ENCODE assay signal across 1 cellular context in the genomic region with DNA sequence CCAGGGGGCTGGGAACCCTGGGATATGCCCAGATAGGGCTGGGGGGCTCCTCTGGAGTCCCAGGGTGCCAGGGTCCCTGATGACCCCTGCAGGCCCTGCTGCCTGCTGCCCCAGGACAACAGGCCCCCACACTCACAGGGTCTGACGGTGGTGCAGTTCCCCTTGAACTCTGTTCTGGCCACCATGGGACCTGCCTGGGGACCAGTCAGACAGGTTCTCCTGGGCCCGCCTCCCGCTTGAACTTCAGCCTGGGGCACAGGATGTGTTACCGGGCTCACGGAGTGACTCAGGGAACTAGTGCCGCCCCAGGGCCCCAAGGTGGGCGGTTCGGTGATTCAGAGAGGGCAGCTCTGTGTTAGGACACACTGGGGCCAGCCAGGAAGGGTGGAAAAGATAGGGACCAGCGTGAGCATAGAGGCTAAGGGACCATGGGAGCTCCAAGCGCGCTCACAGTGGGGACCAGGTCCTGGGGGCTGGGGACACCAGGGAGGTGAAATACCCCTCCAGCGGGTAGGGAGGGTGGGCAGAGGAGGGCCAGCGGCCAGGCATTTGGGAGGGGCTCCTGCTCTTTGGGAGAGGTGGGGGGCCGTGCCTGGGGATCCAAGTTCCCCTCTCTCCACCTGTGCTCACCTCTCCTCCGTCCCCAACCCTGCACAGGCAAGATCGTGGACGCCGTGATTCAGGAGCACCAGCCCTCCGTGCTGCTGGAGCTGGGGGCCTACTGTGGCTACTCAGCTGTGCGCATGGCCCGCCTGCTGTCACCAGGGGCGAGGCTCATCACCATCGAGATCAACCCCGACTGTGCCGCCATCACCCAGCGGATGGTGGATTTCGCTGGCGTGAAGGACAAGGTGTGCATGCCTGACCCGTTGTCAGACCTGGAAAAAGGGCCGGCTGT.
TF ChIP-seq lines count a peak whose summit lies in the region.

No MANE protein-coding gene starts in this region.

TF ChIP-seq in K562, 482 proteins besides CTCF, POLR2A, EP300 and RAD21 (continued from another document and continues in another):
- TF ChIP-seq, protein P1, sequence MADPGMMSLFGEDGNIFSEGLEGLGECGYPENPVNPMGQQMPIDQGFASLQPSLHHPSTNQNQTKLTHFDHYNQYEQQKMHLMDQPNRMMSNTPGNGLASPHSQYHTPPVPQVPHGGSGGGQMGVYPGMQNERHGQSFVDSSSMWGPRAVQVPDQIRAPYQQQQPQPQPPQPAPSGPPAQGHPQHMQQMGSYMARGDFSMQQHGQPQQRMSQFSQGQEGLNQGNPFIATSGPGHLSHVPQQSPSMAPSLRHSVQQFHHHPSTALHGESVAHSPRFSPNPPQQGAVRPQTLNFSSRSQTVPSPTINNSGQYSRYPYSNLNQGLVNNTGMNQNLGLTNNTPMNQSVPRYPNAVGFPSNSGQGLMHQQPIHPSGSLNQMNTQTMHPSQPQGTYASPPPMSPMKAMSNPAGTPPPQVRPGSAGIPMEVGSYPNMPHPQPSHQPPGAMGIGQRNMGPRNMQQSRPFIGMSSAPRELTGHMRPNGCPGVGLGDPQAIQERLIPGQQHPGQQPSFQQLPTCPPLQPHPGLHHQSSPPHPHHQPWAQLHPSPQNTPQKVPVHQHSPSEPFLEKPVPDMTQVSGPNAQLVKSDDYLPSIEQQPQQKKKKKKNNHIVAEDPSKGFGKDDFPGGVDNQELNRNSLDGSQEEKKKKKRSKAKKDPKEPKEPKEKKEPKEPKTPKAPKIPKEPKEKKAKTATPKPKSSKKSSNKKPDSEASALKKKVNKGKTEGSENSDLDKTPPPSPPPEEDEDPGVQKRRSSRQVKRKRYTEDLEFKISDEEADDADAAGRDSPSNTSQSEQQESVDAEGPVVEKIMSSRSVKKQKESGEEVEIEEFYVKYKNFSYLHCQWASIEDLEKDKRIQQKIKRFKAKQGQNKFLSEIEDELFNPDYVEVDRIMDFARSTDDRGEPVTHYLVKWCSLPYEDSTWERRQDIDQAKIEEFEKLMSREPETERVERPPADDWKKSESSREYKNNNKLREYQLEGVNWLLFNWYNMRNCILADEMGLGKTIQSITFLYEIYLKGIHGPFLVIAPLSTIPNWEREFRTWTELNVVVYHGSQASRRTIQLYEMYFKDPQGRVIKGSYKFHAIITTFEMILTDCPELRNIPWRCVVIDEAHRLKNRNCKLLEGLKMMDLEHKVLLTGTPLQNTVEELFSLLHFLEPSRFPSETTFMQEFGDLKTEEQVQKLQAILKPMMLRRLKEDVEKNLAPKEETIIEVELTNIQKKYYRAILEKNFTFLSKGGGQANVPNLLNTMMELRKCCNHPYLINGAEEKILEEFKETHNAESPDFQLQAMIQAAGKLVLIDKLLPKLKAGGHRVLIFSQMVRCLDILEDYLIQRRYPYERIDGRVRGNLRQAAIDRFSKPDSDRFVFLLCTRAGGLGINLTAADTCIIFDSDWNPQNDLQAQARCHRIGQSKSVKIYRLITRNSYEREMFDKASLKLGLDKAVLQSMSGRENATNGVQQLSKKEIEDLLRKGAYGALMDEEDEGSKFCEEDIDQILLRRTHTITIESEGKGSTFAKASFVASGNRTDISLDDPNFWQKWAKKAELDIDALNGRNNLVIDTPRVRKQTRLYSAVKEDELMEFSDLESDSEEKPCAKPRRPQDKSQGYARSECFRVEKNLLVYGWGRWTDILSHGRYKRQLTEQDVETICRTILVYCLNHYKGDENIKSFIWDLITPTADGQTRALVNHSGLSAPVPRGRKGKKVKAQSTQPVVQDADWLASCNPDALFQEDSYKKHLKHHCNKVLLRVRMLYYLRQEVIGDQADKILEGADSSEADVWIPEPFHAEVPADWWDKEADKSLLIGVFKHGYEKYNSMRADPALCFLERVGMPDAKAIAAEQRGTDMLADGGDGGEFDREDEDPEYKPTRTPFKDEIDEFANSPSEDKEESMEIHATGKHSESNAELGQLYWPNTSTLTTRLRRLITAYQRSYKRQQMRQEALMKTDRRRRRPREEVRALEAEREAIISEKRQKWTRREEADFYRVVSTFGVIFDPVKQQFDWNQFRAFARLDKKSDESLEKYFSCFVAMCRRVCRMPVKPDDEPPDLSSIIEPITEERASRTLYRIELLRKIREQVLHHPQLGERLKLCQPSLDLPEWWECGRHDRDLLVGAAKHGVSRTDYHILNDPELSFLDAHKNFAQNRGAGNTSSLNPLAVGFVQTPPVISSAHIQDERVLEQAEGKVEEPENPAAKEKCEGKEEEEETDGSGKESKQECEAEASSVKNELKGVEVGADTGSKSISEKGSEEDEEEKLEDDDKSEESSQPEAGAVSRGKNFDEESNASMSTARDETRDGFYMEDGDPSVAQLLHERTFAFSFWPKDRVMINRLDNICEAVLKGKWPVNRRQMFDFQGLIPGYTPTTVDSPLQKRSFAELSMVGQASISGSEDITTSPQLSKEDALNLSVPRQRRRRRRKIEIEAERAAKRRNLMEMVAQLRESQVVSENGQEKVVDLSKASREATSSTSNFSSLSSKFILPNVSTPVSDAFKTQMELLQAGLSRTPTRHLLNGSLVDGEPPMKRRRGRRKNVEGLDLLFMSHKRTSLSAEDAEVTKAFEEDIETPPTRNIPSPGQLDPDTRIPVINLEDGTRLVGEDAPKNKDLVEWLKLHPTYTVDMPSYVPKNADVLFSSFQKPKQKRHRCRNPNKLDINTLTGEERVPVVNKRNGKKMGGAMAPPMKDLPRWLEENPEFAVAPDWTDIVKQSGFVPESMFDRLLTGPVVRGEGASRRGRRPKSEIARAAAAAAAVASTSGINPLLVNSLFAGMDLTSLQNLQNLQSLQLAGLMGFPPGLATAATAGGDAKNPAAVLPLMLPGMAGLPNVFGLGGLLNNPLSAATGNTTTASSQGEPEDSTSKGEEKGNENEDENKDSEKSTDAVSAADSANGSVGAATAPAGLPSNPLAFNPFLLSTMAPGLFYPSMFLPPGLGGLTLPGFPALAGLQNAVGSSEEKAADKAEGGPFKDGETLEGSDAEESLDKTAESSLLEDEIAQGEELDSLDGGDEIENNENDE (IDR thresholded peaks at IDR 0.05; ENCODE audit: low read depth, low read length) = peak; percentile 71
- TF ChIP-seq, protein P2, sequence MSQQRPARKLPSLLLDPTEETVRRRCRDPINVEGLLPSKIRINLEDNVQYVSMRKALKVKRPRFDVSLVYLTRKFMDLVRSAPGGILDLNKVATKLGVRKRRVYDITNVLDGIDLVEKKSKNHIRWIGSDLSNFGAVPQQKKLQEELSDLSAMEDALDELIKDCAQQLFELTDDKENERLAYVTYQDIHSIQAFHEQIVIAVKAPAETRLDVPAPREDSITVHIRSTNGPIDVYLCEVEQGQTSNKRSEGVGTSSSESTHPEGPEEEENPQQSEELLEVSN (IDR thresholded peaks at IDR 0.05; ENCODE audit: borderline replicate concordance in 1 of 2, extremely low read depth in 1 of 2, insufficient read depth in 1 of 2, insufficient read length in 1 of 2, low read depth in 1 of 2, low read length in 1 of 2, poor library complexity in 1 of 2, severe bottlenecking in 1 of 2) = no peak
- TF ChIP-seq ZBED1 (IDR thresholded peaks at IDR 0.05) (no peak), BDP1 (IDR thresholded peaks at IDR 0.05; ENCODE audit: insufficient read depth, insufficient read length) (no peak), CBFB (CRISPR knock-in tag; IDR thresholded peaks at IDR 0.05) (no peak), CC2D1A (IDR thresholded peaks at IDR 0.05) (no peak), MXI1 (IDR thresholded peaks at IDR 0.05; ENCODE audit: low read depth, low read length) (no peak), ZNF41 (CRISPR knock-in tag; conservative IDR thresholded peaks at IDR 0.05) (no peak), SRF (CRISPR knock-in tag; IDR thresholded peaks at IDR 0.05) (no peak), RBM39 (optimal IDR thresholded peaks at IDR 0.05; ENCODE audit: low read depth, low read length) (no peak), GTF2F1 (IDR thresholded peaks at IDR 0.05; ENCODE audit: low read depth, low read length) (no peak), NR4A1 (CRISPR knock-in tag; IDR thresholded peaks at IDR 0.05) (no peak), NR4A1 (tag; IDR thresholded peaks at IDR 0.05) (no peak), ETV5 (CRISPR knock-in tag; IDR thresholded peaks at IDR 0.05; ENCODE audit: low read depth) (no peak), HMG20A (CRISPR knock-in tag; conservative IDR thresholded peaks at IDR 0.05) (no peak), RBM34 (IDR thresholded peaks at IDR 0.05; ENCODE audit: borderline replicate concordance, insufficient read depth, low read length) (no peak), SOX6 (IDR thresholded peaks at IDR 0.05) (no peak), SMARCA5 (IDR thresholded peaks at IDR 0.05) (no peak), TCF3 (CRISPR knock-in tag; IDR thresholded peaks at IDR 0.05) (no peak), PURB (CRISPR knock-in tag; IDR thresholded peaks at IDR 0.05; ENCODE audit: low read depth) (no peak), HCFC1 (IDR thresholded peaks at IDR 0.05; ENCODE audit: low read depth, low read length) (no peak), TARDBP (IDR thresholded peaks at IDR 0.05) (no peak), NFATC3 (IDR thresholded peaks at IDR 0.05) (no peak), NCOA4 (IDR thresholded peaks at IDR 0.05; ENCODE audit: partially characterized antibody) (no peak), NEUROD1 (IDR thresholded peaks at IDR 0.05; ENCODE audit: borderline replicate concordance, low read depth, low read length, partially characterized antibody) (no peak), TRIM28 (IDR thresholded peaks at IDR 0.05) (no peak), FOSL1 (tag; conservative IDR thresholded peaks at IDR 0.05) (no peak), IFI16 (CRISPR knock-in tag; IDR thresholded peaks at IDR 0.05) (no peak), POLR2G (IDR thresholded peaks at IDR 0.05; ENCODE audit: low read depth, low read length) (peak; percentile 88), LCOR (CRISPR knock-in tag; IDR thresholded peaks at IDR 0.05) (no peak), PCBP2 (IDR thresholded peaks at IDR 0.05; ENCODE audit: low read depth, low read length, poor library complexity, severe bottlenecking) (no peak)
- TF ChIP-seq, protein P3, sequence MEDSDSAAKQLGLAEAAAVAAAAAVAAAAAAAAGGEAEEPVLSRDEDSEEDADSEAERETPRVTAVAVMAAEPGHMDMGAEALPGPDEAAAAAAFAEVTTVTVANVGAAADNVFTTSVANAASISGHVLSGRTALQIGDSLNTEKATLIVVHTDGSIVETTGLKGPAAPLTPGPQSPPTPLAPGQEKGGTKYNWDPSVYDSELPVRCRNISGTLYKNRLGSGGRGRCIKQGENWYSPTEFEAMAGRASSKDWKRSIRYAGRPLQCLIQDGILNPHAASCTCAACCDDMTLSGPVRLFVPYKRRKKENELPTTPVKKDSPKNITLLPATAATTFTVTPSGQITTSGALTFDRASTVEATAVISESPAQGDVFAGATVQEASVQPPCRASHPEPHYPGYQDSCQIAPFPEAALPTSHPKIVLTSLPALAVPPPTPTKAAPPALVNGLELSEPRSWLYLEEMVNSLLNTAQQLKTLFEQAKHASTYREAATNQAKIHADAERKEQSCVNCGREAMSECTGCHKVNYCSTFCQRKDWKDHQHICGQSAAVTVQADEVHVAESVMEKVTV (CRISPR knock-in tag; IDR thresholded peaks at IDR 0.05) = no peak
- TF ChIP-seq, protein P4, sequence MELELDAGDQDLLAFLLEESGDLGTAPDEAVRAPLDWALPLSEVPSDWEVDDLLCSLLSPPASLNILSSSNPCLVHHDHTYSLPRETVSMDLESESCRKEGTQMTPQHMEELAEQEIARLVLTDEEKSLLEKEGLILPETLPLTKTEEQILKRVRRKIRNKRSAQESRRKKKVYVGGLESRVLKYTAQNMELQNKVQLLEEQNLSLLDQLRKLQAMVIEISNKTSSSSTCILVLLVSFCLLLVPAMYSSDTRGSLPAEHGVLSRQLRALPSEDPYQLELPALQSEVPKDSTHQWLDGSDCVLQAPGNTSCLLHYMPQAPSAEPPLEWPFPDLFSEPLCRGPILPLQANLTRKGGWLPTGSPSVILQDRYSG (tag; conservative IDR thresholded peaks at IDR 0.05; ENCODE audit: low read depth) = no peak
- TF ChIP-seq, protein P5, sequence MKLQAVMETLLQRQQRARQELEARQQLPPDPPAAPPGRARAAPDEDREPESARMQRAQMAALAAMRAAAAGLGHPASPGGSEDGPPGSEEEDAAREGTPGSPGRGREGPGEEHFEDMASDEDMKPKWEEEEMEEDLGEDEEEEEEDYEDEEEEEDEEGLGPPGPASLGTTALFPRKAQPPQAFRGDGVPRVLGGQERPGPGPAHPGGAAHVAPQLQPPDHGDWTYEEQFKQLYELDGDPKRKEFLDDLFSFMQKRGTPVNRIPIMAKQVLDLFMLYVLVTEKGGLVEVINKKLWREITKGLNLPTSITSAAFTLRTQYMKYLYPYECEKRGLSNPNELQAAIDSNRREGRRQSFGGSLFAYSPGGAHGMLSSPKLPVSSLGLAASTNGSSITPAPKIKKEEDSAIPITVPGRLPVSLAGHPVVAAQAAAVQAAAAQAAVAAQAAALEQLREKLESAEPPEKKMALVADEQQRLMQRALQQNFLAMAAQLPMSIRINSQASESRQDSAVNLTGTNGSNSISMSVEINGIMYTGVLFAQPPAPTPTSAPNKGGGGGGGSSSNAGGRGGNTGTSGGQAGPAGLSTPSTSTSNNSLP (IDR thresholded peaks at IDR 0.05; ENCODE audit: borderline replicate concordance, low read depth, low read length) = no peak
- TF ChIP-seq, protein P6, sequence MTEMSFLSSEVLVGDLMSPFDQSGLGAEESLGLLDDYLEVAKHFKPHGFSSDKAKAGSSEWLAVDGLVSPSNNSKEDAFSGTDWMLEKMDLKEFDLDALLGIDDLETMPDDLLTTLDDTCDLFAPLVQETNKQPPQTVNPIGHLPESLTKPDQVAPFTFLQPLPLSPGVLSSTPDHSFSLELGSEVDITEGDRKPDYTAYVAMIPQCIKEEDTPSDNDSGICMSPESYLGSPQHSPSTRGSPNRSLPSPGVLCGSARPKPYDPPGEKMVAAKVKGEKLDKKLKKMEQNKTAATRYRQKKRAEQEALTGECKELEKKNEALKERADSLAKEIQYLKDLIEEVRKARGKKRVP (CRISPR knock-in tag; IDR thresholded peaks at IDR 0.05) = no peak
- TF ChIP-seq, protein P7, sequence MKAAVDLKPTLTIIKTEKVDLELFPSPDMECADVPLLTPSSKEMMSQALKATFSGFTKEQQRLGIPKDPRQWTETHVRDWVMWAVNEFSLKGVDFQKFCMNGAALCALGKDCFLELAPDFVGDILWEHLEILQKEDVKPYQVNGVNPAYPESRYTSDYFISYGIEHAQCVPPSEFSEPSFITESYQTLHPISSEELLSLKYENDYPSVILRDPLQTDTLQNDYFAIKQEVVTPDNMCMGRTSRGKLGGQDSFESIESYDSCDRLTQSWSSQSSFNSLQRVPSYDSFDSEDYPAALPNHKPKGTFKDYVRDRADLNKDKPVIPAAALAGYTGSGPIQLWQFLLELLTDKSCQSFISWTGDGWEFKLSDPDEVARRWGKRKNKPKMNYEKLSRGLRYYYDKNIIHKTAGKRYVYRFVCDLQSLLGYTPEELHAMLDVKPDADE (conservative IDR thresholded peaks at IDR 0.05; ENCODE audit: control insufficient read depth, low read depth, low read length) = peak; percentile 4; the same call in 1 of the 2 replicates
- TF ChIP-seq, protein P8, sequence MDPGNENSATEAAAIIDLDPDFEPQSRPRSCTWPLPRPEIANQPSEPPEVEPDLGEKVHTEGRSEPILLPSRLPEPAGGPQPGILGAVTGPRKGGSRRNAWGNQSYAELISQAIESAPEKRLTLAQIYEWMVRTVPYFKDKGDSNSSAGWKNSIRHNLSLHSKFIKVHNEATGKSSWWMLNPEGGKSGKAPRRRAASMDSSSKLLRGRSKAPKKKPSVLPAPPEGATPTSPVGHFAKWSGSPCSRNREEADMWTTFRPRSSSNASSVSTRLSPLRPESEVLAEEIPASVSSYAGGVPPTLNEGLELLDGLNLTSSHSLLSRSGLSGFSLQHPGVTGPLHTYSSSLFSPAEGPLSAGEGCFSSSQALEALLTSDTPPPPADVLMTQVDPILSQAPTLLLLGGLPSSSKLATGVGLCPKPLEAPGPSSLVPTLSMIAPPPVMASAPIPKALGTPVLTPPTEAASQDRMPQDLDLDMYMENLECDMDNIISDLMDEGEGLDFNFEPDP (CRISPR knock-in tag; IDR thresholded peaks at IDR 0.05) = no peak
